In the genomic region with DNA sequence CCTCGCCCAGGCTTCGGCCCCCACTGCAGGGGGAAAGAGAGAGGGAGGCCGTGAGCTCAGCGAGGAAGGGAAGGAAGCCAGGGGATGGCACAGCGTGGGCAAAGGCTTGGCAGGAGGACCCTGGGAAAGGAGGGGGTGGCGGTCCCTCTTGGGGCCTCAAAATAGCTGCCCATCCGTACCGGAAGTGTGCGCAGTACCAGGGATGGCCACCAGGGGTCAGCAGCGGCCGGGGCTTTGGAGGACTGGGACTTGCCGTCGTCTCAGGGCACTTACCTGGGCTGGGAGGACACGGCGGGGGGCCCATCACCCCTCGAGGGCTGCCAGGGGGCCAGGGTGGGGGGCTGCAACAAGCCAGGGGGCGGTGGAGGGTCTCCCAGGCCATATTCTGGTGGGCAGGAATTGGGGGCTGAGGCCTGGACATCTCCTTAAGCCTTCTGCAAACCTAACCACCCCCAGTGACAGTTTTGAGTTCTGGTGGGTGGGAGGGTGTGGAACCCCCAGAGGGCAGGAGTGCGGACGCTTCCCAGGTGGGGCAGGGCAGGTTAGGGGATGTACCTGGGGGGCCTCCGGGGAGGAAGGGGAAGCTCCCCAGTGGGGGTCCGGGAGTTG, we compare ENCODE assay signal across 8 cellular contexts. TPM values are rescaled to one million over a fixed set of nuclear protein-coding genes. Genes with fewer than 3 reads are reported as not detected.
DNase-seq lines count a peak whose midpoint lies in the region; ATAC-seq, FAIRE-seq and TF ChIP-seq lines count a peak whose summit lies in the region.

No MANE protein-coding gene starts in this region.

- no peaks in the 10 kb centered on the region for H3K27me3 ChIP-seq in lung (ENCODE audit: control insufficient read depth, insufficient read depth)

- peaks cover 0 to 3% of the 10 kb centered on the region in 2 donors for H3K4me1 ChIP-seq in lung (ENCODE audit: control insufficient read depth in 2 of 2, insufficient read depth in 2 of 2, low read length in 2 of 2)

- TF ChIP-seq CTCF in AG04449 (IDR thresholded peaks at IDR 0.05; ENCODE audit: insufficient read depth, low read length, missing control alignments) (peak; percentile 97), lung (IDR thresholded peaks at IDR 0.05; ENCODE audit: control extremely low read depth, extremely low read depth) (peak; percentile 88)

- no peak overlapping the region for H3K27ac ChIP-seq in lung (ENCODE audit: low read depth in 1 of 2, low read length in 1 of 2)

- peak; percentile 75 for FAIRE-seq in GM18507 (lab: Jason Lieb, UNC)

- ATAC-seq in lung (ENCODE audit: insufficient read depth, low FRiP score) (peak; percentile 94), HG02588 (IDR thresholded peaks at IDR 0.05; ENCODE audit: unreplicated experiment) (no peak)

- H3K36me3 ChIP-seq in lung (ENCODE audit: control insufficient read depth in 2 of 2, insufficient read depth in 2 of 2, low read length in 2 of 2), result peaks cover 0 to 21% of the 10 kb centered on the region in 2 donors

- POLR2A ChIA-PET in AG04449 (lab: Yijun Ruan, JAX), result no interaction called here

- H3K9me3 ChIP-seq in lung (ENCODE audit: control insufficient read depth in 2 of 2, insufficient read depth in 1 of 2, low read length in 1 of 2), result peaks cover 0 to 2% of the 10 kb centered on the region in 2 donors

- no peak overlapping the region for H3K4me3 ChIP-seq in AG04449 (ENCODE audit: low read depth, low read length)
- H3K4me3 ChIP-seq in lung, result no peak overlapping the region

- DNase-seq in AG04449 (ENCODE audit: low read depth, low spot score), result no peak
- DNase-seq in GM18507 (ENCODE audit: extremely low spot score, insufficient read length, low read depth), result peak; percentile 62
- peak; percentile 29 for DNase-seq in NCI-H2171 treated with DMSO at 0.1 percent for 48 hours (lab: John Stamatoyannopoulos, UW)
- DNase-seq in activated CD4-positive, alpha-beta T cell treated with anti-CD3 and anti-CD28 coated beads, Interleukin-2, amount 50 U/mL, for 24 hours (ENCODE audit: low read depth in 1 of 2, low spot score in 1 of 2), result peak; percentile 79 to 92
- peak; percentile 32 for DNase-seq in dedifferentiated amniotic fluid mesenchymal stem cell (ENCODE audit: extremely low spot score)
- DNase-seq in lung (ENCODE audit: low spot score), result peak; percentile 84
- peak; percentile 74 to 85 (median 82) for DNase-seq in stimulated activated CD4-positive, alpha-beta T cell treated with anti-CD3 and anti-CD28 coated beads, TNF-alpha, amount 100 ng/mL, for 48 hours (ENCODE audit: low read depth in 3 of 3)

- CTCF ChIA-PET in AG04449 (lab: Yijun Ruan, JAX), result interaction anchor here (0.5 to 11.9 kb wide), 27 partner anchors 10 to 344 kb away, joined by 3 to 182 read pairs (median 4); a partner anchor contains a TSS

- 27 to 28% methylated on average over 21 of the region's 21 CpGs for WGBS in lung, 2 donors

RNA-seq across cellular contexts. Expression of a gene that starts 7.8 kb away (rescaled TPM):
- 10 to 100 TPM; 18.1 to 32.2 TPM for total RNA-seq in lung
- polyA plus RNA-seq in lung, result 10 to 100 TPM; 18.9 to 27.4 TPM

RNA-seq across cellular contexts. Expression of a gene that starts 24.0 kb away (rescaled TPM):
- total RNA-seq in lung, result 1 to 10 TPM in 1 of 2 donors, under 1 TPM in 1; 0.63 to 1.8 TPM
- under 1 TPM; 0.44 to 0.59 TPM for polyA plus RNA-seq in lung

RNA-seq across cellular contexts. Expression of a gene that starts 45.8 kb away (rescaled TPM):
- 10 to 100 TPM; 10.0 to 41.4 TPM for total RNA-seq in lung
- polyA plus RNA-seq in lung, result 10 to 100 TPM; 30.9 to 37.5 TPM

RNA-seq across cellular contexts. Expression of a gene that starts 46.0 kb away (rescaled TPM):
- 10 to 100 TPM; 46.6 to 97.6 TPM for total RNA-seq in lung
- 100 to 1,000 TPM in 1 of 2 donors, 10 to 100 TPM in 1; 99.6 to 148 TPM for polyA plus RNA-seq in lung

RNA-seq across cellular contexts. Expression of a gene that starts 57.1 kb away (rescaled TPM):
- total RNA-seq in lung, result 10 to 100 TPM in 1 of 2 donors, 1 to 10 TPM in 1; 4.6 to 18.6 TPM
- polyA plus RNA-seq in lung, result 10 to 100 TPM; 23.9 to 26.7 TPM
